25 cellular contexts compared by ENCODE assay signal in genomic region chr6:73796881-73797280, GRCh38.
"Had no signal": no experiment of that assay in that cellular context is flagged by ENCODE, and none has a peak within 500 bp of the region (broad histone marks: within the 10 kb centered on the region; RNA-seq: fewer than 3 reads in every experiment).

No MANE protein-coding gene starts in this region.

- H3K36me3 ChIP-seq: neural progenitor cell had no signal

- DNase-seq: dorsolateral prefrontal cortex; effector CD4-positive, alpha-beta T cell; heart left ventricle; kidney; mucosa of descending colon; naive B cell; psoas muscle; right cardiac atrium; sigmoid colon; stimulated activated CD4-positive, alpha-beta T cell treated with anti-CD3 and anti-CD28 coated beads, Interleukin-2, amount 100 ng/mL, for 24 hours; stimulated activated CD4-positive, alpha-beta T cell treated with anti-CD3 and anti-CD28 coated beads, Interleukin-4, amount 100 ng/mL, for 24 hours; stimulated activated naive CD8-positive, alpha-beta T cell treated with anti-CD3 and anti-CD28 coated beads, Interleukin-15, Interleukin-2, amounts not matched to agents 100 U/mL and 50 U/mL, for 24 hours; substantia nigra; testis; tibial artery had no signal

- H3K4me3 ChIP-seq: dorsolateral prefrontal cortex, gastroesophageal sphincter, heart left ventricle, hepatocyte, lung, mucosa of descending colon, neural progenitor cell, psoas muscle, sigmoid colon, testis, tibial artery had no signal

- H3K9me3 Mint-ChIP-seq: memory B cell; naive B cell; natural killer cell treated with Interleukin-12 subunit alpha and Interleukin-12 subunit beta and Interleukin-15 and Interleukin-18, amount 100 ng/mL, for 72 hours; neural progenitor cell; stimulated activated memory B cell treated with anti-CD40 and anti-IgM and Interleukin-4, amounts not matched to agents 10 μg/mL and 1 μg/mL and 100 μg/mL, for 72 hours; type B pancreatic cell had no signal

- H3K27me3 Mint-ChIP-seq: memory B cell; natural killer cell treated with Interleukin-12 subunit alpha and Interleukin-12 subunit beta and Interleukin-15 and Interleukin-18, amount 100 ng/mL, for 72 hours; type B pancreatic cell had no signal

- H3K27me3 ChIP-seq: dorsolateral prefrontal cortex, gastroesophageal sphincter, heart left ventricle, hepatocyte, neural progenitor cell, sigmoid colon, testis, tibial artery had no signal

- H3K9ac ChIP-seq: neural progenitor cell had no signal

- ATAC-seq: gastroesophageal sphincter; heart left ventricle; left lobe of liver; mucosa of descending colon; psoas muscle; right cardiac atrium; stimulated activated memory B cell treated with anti-CD40 and anti-IgM and Interleukin-4, amounts not matched to agents 10 μg/mL and 1 μg/mL and 100 μg/mL, for 72 hours; stimulated activated naive CD8-positive, alpha-beta T cell treated with anti-CD3 and anti-CD28 coated beads, Interleukin-15, Interleukin-2, amounts not matched to agents 100 U/mL and 50 U/mL, for 24 hours had no signal

- H3K36me3 Mint-ChIP-seq: memory B cell; mesothelial cell of epicardium; naive B cell; natural killer cell treated with Interleukin-12 subunit alpha and Interleukin-12 subunit beta and Interleukin-15 and Interleukin-18, amount 100 ng/mL, for 72 hours; neural progenitor cell; stimulated activated memory B cell treated with anti-CD40 and anti-IgM and Interleukin-4, amounts not matched to agents 10 μg/mL and 1 μg/mL and 100 μg/mL, for 72 hours; type B pancreatic cell had no signal

- H3K9me3 ChIP-seq: gastroesophageal sphincter, heart left ventricle, mucosa of descending colon, sigmoid colon, testis, tibial artery had no signal

- H3K4me1 Mint-ChIP-seq: memory B cell; mesothelial cell of epicardium; naive B cell; stimulated activated memory B cell treated with anti-CD40 and anti-IgM and Interleukin-4, amounts not matched to agents 10 μg/mL and 1 μg/mL and 100 μg/mL, for 72 hours had no signal

- H3K4me1 ChIP-seq: gastroesophageal sphincter, psoas muscle, testis, tibial artery had no signal

- H3K4me3 Mint-ChIP-seq: memory B cell; mesothelial cell of epicardium; naive B cell; natural killer cell treated with Interleukin-12 subunit alpha and Interleukin-12 subunit beta and Interleukin-15 and Interleukin-18, amount 100 ng/mL, for 72 hours; neural progenitor cell; stimulated activated memory B cell treated with anti-CD40 and anti-IgM and Interleukin-4, amounts not matched to agents 10 μg/mL and 1 μg/mL and 100 μg/mL, for 72 hours; type B pancreatic cell had no signal

- H3K27ac Mint-ChIP-seq: memory B cell; mesothelial cell of epicardium; natural killer cell treated with Interleukin-12 subunit alpha and Interleukin-12 subunit beta and Interleukin-15 and Interleukin-18, amount 100 ng/mL, for 72 hours; neural progenitor cell; stimulated activated memory B cell treated with anti-CD40 and anti-IgM and Interleukin-4, amounts not matched to agents 10 μg/mL and 1 μg/mL and 100 μg/mL, for 72 hours; type B pancreatic cell had no signal
